ENCODE assay signal across 24 cellular contexts in the genomic region with DNA sequence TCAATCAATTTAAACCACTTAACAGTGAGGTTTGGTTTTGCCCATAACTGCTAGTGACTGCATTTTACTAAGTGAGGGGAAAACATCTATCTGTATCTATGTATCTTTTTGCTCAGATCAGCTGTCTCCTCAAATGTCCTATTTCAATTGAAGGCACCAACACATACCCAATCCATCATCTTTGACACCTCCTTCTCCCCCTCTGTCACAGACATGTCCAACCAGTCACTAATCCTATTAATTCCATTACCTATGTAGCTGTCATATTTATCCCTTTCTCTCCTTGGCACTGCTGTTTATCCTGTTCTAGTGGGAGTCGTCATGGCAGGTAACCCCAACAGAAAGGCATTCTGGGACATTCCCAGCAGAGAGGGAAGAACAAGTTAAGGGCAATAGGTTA.
"Had no signal": no experiment of that assay in that cellular context is flagged by ENCODE, and none has a peak within 500 bp of the region (broad histone marks: within the 10 kb centered on the region; RNA-seq: fewer than 3 reads in every experiment).

No MANE protein-coding gene starts in this region.

- H3K4me2 ChIP-seq: hepatocyte, smooth muscle cell had no signal

- H2AFZ ChIP-seq: hepatocyte had no signal

- H3K36me3 ChIP-seq: left ventricle myocardium inferior, ovary, right atrium auricular region, right lobe of liver, suprapubic skin, thoracic aorta, tibial artery, upper lobe of right lung had no signal

- H3K4me3 ChIP-seq: hepatocyte, left ventricle myocardium inferior, lung, ovary, right atrium auricular region, right lobe of liver, smooth muscle cell, suprapubic skin, thoracic aorta, tibial artery, upper lobe of right lung had no signal

- ATAC-seq: natural killer cell; right lobe of liver; stimulated activated naive B cell treated with anti-CD40 and anti-IgM and Interleukin-4, amounts not matched to agents 10 μg/mL and 1 μg/mL and 100 μg/mL, for 72 hours; stimulated activated naive CD8-positive, alpha-beta T cell treated with anti-CD3 and anti-CD28 coated beads, Interleukin-15, Interleukin-2, amounts not matched to agents 100 U/mL and 50 U/mL, for 24 hours; upper lobe of right lung had no signal

- H3K4me1 ChIP-seq: left ventricle myocardium inferior, right atrium auricular region, right lobe of liver, suprapubic skin, tibial artery, upper lobe of right lung had no signal

- FAIRE-seq: urothelium cell line had no signal

- H3K9me3 ChIP-seq: ovary, right atrium auricular region, right lobe of liver, suprapubic skin, thoracic aorta, tibial artery, upper lobe of right lung had no signal

- H3K79me2 ChIP-seq: hepatocyte had no signal

- H3K27ac ChIP-seq: hepatocyte, left ventricle myocardium inferior, ovary, right atrium auricular region, right lobe of liver, suprapubic skin, thoracic aorta, tibial artery, upper lobe of right lung had no signal

- H3K27me3 ChIP-seq: hepatocyte, ovary, right atrium auricular region, right lobe of liver, suprapubic skin, tibial artery, upper lobe of right lung had no signal

- DNase-seq: islet precursor cell; left ventricle myocardium inferior; mesendoderm; naive B cell; natural killer cell; nephron progenitor cell; ovary; right lobe of liver; stimulated activated CD4-positive, alpha-beta T cell treated with anti-CD3 and anti-CD28 coated beads, Interleukin-1b, Interleukin-23, amount 100 ng/mL, for 48 hours; stimulated activated CD4-positive, alpha-beta T cell treated with anti-CD3 and anti-CD28 coated beads, Interleukin-2, amount 100 ng/mL, for 48 hours; stimulated activated CD4-positive, alpha-beta T cell treated with anti-CD3 and anti-CD28 coated beads, Interleukin-4, amount 100 ng/mL, for 4 hours; stimulated activated CD8-positive, alpha-beta memory T cell treated with anti-CD3 and anti-CD28 coated beads, Interleukin-4, amount 100 ng/mL, for 48 hours; stimulated activated naive B cell treated with anti-CD40 and anti-IgM and Interleukin-4, amounts not matched to agents 10 μg/mL and 1 μg/mL and 100 μg/mL, for 72 hours; stimulated activated naive CD8-positive, alpha-beta T cell treated with anti-CD3 and anti-CD28 coated beads, Interleukin-15, Interleukin-2, amounts not matched to agents 100 U/mL and 50 U/mL, for 24 hours; tibial artery; trophoblast cell; upper lobe of right lung had no signal
